ENCODE assay signal across 16 cellular contexts in genomic region chr1:163074004-163074403, GRCh38. TPM values are rescaled to one million over a fixed set of nuclear protein-coding genes. Genes with fewer than 3 reads are reported as not detected.
DNase-seq lines count a peak whose midpoint lies in the region; ATAC-seq and TF ChIP-seq lines count a peak whose summit lies in the region.
"Had no signal": no experiment of that assay in that cellular context is flagged by ENCODE, and none has a peak within 500 bp of the region (broad histone marks: within the 10 kb centered on the region; RNA-seq: fewer than 3 reads in every experiment).

No MANE protein-coding gene starts in this region.

- H3K4me1 ChIP-seq in mammary epithelial cell (ENCODE audit: insufficient read depth, low read length) (peaks cover 19% of the 10 kb centered on the region), osteoblast (ENCODE audit: insufficient read depth, low read length) (peaks cover 32% of the 10 kb centered on the region)
- H3K4me1 ChIP-seq: A549 had no signal

- no peak overlapping the region for H3K27ac ChIP-seq in mammary epithelial cell (ENCODE audit: insufficient read depth, low read depth, low read length)
- H3K27ac ChIP-seq in osteoblast (ENCODE audit: low read depth, low read length): peak overlapping the region; percentile 44
- H3K27ac ChIP-seq: 22Rv1; A549; BLaER1 treated with 17β-estradiol and CSF1 and Interleukin-3, amounts not matched to agents 10 nM and 100 nM; HL-60 had no signal

- H3K4me3 ChIP-seq in mammary epithelial cell (replicated peaks in 1 of 3; ENCODE audit: insufficient read depth in 1 of 3, low read depth in 2 of 3, low read length in 3 of 3) (no peak overlapping the region), osteoblast (ENCODE audit: insufficient read depth, low read length) (peak overlapping the region; percentile 34)
- H3K4me3 ChIP-seq: A549; BLaER1 treated with 17β-estradiol and CSF1 and Interleukin-3, amounts not matched to agents 10 nM and 100 nM had no signal

- H2AFZ ChIP-seq in mammary epithelial cell (ENCODE audit: low read depth, low read length) (peak overlapping the region; percentile 2), osteoblast (ENCODE audit: low read length) (no peak overlapping the region)

- dilution Hi-C loops in mammary epithelial cell (cut with HindIII; ENCODE audit: low sequenced_read_pairs): loop anchor here (5.0 kb wide), 1 partner anchor 47 kb away; no protein-coding TSS in a partner anchor

- DNase-seq in mammary epithelial cell (no peak), MCF 10A (ENCODE audit: unreplicated experiment) (no peak), osteoblast (ENCODE audit: insufficient read length, low spot score, missing footprints) (no peak), SW 1271 (lab: John Stamatoyannopoulos, UW) (no peak), DMS114 treated with DMSO at 0.1 percent for 48 hours (lab: John Stamatoyannopoulos, UW; ENCODE audit: unreplicated experiment) (no peak), NCI-H1694 treated with DMSO at 0.1 percent for 48 hours (lab: John Stamatoyannopoulos, UW) (no peak)
- DNase-seq: Calu3; CD8-positive, alpha-beta T cell; DMS 273 treated with DMSO at 0.1 percent for 48 hours; GOT3; H7 had no signal

- H3K4me2 ChIP-seq in mammary epithelial cell (ENCODE audit: insufficient read depth, low read depth, low read length) (no peak overlapping the region), osteoblast (ENCODE audit: insufficient read depth, low read length) (peak overlapping the region; percentile 3)
- H3K4me2 ChIP-seq: A549; BLaER1 treated with 17β-estradiol and CSF1 and Interleukin-3, amounts not matched to agents 10 nM and 100 nM had no signal

- H3K36me3 ChIP-seq in mammary epithelial cell (ENCODE audit: insufficient read depth, low read length) (no peaks in the 10 kb centered on the region), osteoblast (ENCODE audit: insufficient read depth, low read length) (peaks cover 45% of the 10 kb centered on the region)
- H3K36me3 ChIP-seq: BLaER1 treated with 17β-estradiol and CSF1 and Interleukin-3, amounts not matched to agents 10 nM and 100 nM had no signal

- intact Hi-C loops in mammary epithelial cell (cut with micrococcal nuclease) (no loop called here), MCF 10A (cut with micrococcal nuclease) (loop anchor here (5.0 kb wide), 2 partner anchors 137 to 182 kb away; no protein-coding TSS in a partner anchor)

- POLR2A ChIA-PET in MCF 10A (lab: Yijun Ruan, JAX): interaction anchor here (1.2 kb wide), 1 partner anchor 20 kb away, joined by 3 read pairs; no protein-coding TSS in a partner anchor

- 100% methylated on average over 1 of the region's 1 CpG for WGBS in mammary epithelial cell (ENCODE audit: low coverage, missing lambda C conversion rate)

- H3K9ac ChIP-seq in mammary epithelial cell (ENCODE audit: insufficient read depth, low read length): no peak overlapping the region
- H3K9ac ChIP-seq: BLaER1 treated with 17β-estradiol and CSF1 and Interleukin-3, amounts not matched to agents 10 nM and 100 nM had no signal

- H3K27ac Mint-ChIP-seq in MCF 10A (ENCODE audit: low read depth, unreplicated experiment): no peak overlapping the region
- H3K27ac Mint-ChIP-seq: CD8-positive, alpha-beta T cell had no signal

- H3K27me3 Mint-ChIP-seq in MCF 10A (ENCODE audit: insufficient read depth, unreplicated experiment): peaks cover 20% of the 10 kb centered on the region

- in situ Hi-C loops in mammary epithelial cell (cut with MboI; ENCODE audit: low sequenced_read_pairs in 2 of 2): loop anchor here (10.0 to 25.0 kb wide), 2 partner anchors 91 to 238 kb away; partner anchors contain the start of gene NUF2 (in 1 of the 2)

- H3K4me3 Mint-ChIP-seq in MCF 10A (ENCODE audit: unreplicated experiment): no peak overlapping the region
- H3K4me3 Mint-ChIP-seq: CD8-positive, alpha-beta T cell had no signal

- no peak for ATAC-seq in SK-N-SH treated with all-trans-retinoic acid at 6 μM for 48 hours
- ATAC-seq: A549; CD8-positive, alpha-beta T cell had no signal

- H3K36me3 Mint-ChIP-seq in MCF 10A (ENCODE audit: insufficient read depth, unreplicated experiment): no peaks in the 10 kb centered on the region
- H3K36me3 Mint-ChIP-seq: CD8-positive, alpha-beta T cell had no signal

- no peaks in the 10 kb centered on the region for H4K20me1 ChIP-seq in mammary epithelial cell (ENCODE audit: insufficient read depth, low read length)
- no peaks in the 10 kb centered on the region for H4K20me1 ChIP-seq in osteoblast (ENCODE audit: insufficient read depth, low read length)
- H4K20me1 ChIP-seq: BLaER1 treated with 17β-estradiol and CSF1 and Interleukin-3, amounts not matched to agents 10 nM and 100 nM had no signal

- peaks cover 5% of the 10 kb centered on the region for H3K4me1 Mint-ChIP-seq in MCF 10A (ENCODE audit: insufficient read depth, unreplicated experiment)

- CTCF ChIA-PET in mammary epithelial cell (lab: Charles Lee; ENCODE audit: low non-redundant PET) (no interaction called here), MCF 10A (lab: Yijun Ruan, JAX) (interaction anchor here (0.8 to 8.3 kb wide), 15 partner anchors 12 to 1934 kb away, joined by 3 to 148 read pairs (median 6); no protein-coding TSS in a partner anchor)

- TF ChIP-seq CTCF in mammary epithelial cell (conservative IDR thresholded peaks at IDR 0.05 in 1 of 2, IDR thresholded peaks at IDR 0.05 in 1 of 2; ENCODE audit: extremely low read depth in 1 of 2, insufficient read depth in 1 of 2, low read depth in 1 of 2, low read length in 2 of 2) (no peak), MCF 10A (IDR thresholded peaks at IDR 0.05; ENCODE audit: unreplicated experiment) (no peak), osteoblast (IDR thresholded peaks at IDR 0.05; ENCODE audit: extremely low read depth, low read depth, low read length) (no peak)

- no peaks in the 10 kb centered on the region for H3K27me3 ChIP-seq in mammary epithelial cell (ENCODE audit: insufficient read depth, low read length)
- no peaks in the 10 kb centered on the region for H3K27me3 ChIP-seq in osteoblast (ENCODE audit: insufficient read depth, low read length)

- H3K79me2 ChIP-seq in mammary epithelial cell (ENCODE audit: insufficient read depth, low read length) (no peaks in the 10 kb centered on the region), osteoblast (ENCODE audit: insufficient read depth, low read length) (peaks cover 39% of the 10 kb centered on the region)

- H3K9me3 Mint-ChIP-seq in MCF 10A (ENCODE audit: unreplicated experiment): no peaks in the 10 kb centered on the region
- H3K9me3 Mint-ChIP-seq: CD8-positive, alpha-beta T cell had no signal

- no TSS peak for BruUV-seq in mammary epithelial cell (replicated peaks; lab: Mats Ljungman, UMichigan)
- BruUV-seq in MCF 10A (replicated peaks; lab: Mats Ljungman, UMichigan): no TSS peak

- no peaks in the 10 kb centered on the region for H3K9me3 ChIP-seq in mammary epithelial cell (replicated peaks; ENCODE audit: insufficient read depth, low read length)
- no peaks in the 10 kb centered on the region for H3K9me3 ChIP-seq in osteoblast (ENCODE audit: low read depth, low read length)
- H3K9me3 ChIP-seq: A549; BLaER1 treated with 17β-estradiol and CSF1 and Interleukin-3, amounts not matched to agents 10 nM and 100 nM had no signal

TF ChIP-seq in SK-N-SH treated with all-trans-retinoic acid at 6 μM for 48 hours, 23 proteins besides CTCF, POLR2A, EP300 and RAD21 (continues in another document):
- TF ChIP-seq ZFP30 (CRISPR knock-in tag; IDR thresholded peaks at IDR 0.05) (0 out of 2 replicates have a peak, but pooled peaks have one; percentile 17), CREB5 (CRISPR knock-in tag; IDR thresholded peaks at IDR 0.05; ENCODE audit: low read depth) (peak; percentile 67; the same call in 1 of the 2 replicates), ZC3H10 (CRISPR knock-in tag; IDR thresholded peaks at IDR 0.05) (peak; percentile 68; the same call in 1 of the 2 replicates), TCF4 (CRISPR knock-in tag; IDR thresholded peaks at IDR 0.05; ENCODE audit: borderline replicate concordance) (0 out of 2 replicates have a peak, but pooled peaks have one; percentile 2), ZFP3 (CRISPR knock-in tag; IDR thresholded peaks at IDR 0.05) (0 out of 2 replicates have a peak, but pooled peaks have one; percentile 49), ISL1 (CRISPR knock-in tag; IDR thresholded peaks at IDR 0.05) (no peak), TSHZ2 (CRISPR knock-in tag; IDR thresholded peaks at IDR 0.05) (no peak)

RNA-seq across cellular contexts. Expression of gene RGS4, which starts 4.8 kb away (rescaled TPM):
- under 1 TPM in 1 of 2 donors, not detected in 1; 0.33 TPM for total RNA-seq in mammary epithelial cell
- polyA plus RNA-seq in mammary epithelial cell: 0.08 TPM
- polyA minus RNA-seq in mammary epithelial cell: not detected
- total RNA-seq in MCF 10A (2022): 0.28 TPM in 1 of 2 replicates, not detected in the other
- 130 and 142 TPM in 2 replicates for total RNA-seq in osteoblast
- total RNA-seq: CD8-positive, alpha-beta T cell had no signal

Comparison
In these comparisons a context has a peak if more than half of its experiments do, and no peak if none do; other contexts are left out.
1. RNA of gene RGS4, which starts 4.8 kb away (total RNA-seq): 130 to 142 TPM in osteoblast; 0.33 TPM in mammary epithelial cell and 0.28 TPM in MCF 10A; every median in the first group is over 10 times any median in the second.